8 cellular contexts compared by ENCODE assay signal in the genomic region with DNA sequence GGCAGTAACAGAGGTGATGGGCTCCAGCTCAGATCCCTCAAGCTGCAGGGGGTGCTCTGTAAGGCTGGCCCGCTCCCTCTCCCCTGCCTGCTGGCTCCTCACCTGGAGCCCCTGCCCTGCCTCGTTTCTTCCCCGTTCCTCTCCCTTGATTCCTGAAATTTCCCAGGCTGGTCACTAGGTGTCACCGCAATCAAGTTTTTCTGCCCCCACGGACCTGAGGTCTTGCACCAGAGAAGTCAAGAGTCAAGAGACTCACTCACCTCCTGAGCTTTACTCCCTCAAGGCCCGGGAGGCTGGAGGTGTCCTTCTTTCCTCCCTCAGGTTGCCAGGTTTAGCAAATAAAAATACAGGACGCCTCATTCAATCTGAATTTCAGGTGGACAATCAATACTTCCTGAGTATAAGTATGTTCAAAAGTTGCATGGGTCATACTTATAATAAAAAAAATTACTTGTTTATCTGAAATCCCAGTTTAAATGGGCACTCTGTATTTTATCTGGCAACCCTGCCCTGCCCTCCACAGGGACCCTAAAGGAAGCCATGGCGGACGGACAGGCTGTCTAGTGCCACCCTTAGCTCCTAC.
A peak's percentile ranks its signal among the peaks of the same experiment; 100 is the strongest.
DNase-seq lines count a peak whose midpoint lies in the region; ATAC-seq, FAIRE-seq and TF ChIP-seq lines count a peak whose summit lies in the region.

No MANE protein-coding gene starts in this region.

- DNase-seq in NCI-H1436 (lab: John Stamatoyannopoulos, UW) (peak; percentile 50), NCI-H1436 treated with DMSO at 0.1 percent for 48 hours (lab: John Stamatoyannopoulos, UW) (no peak), LNCaP clone FGC (ENCODE audit: low read depth) (no peak), MCF 10A (ENCODE audit: unreplicated experiment) (peak; percentile 77)
- DNase-seq in stimulated activated CD8-positive, alpha-beta memory T cell treated with anti-CD3 and anti-CD28 coated beads, Interleukin-4, amount 100 ng/mL, for 48 hours: peak; percentile 51

- intact Hi-C loops in MCF 10A (cut with micrococcal nuclease): loop anchor here (1.0 to 10.0 kb wide), 5 partner anchors 43 to 631 kb away; no protein-coding TSS in a partner anchor

- CTCF ChIA-PET in MCF 10A (lab: Yijun Ruan, JAX): interaction anchor here (0.6 to 5.0 kb wide), 42 partner anchors 9 to 1213 kb away, joined by 3 to 89 read pairs (median 4); a partner anchor contains a TSS

- H3K36me3 Mint-ChIP-seq in MCF 10A (ENCODE audit: insufficient read depth, unreplicated experiment): no peaks in the 10 kb centered on the region

- H3K9me3 Mint-ChIP-seq in MCF 10A (ENCODE audit: unreplicated experiment): no peaks in the 10 kb centered on the region

- no TSS peak for BruUV-seq in MCF 10A (replicated peaks; lab: Mats Ljungman, UMichigan)

- ATAC-seq in SK-N-SH treated with all-trans-retinoic acid at 6 μM for 48 hours: peak; percentile 84
- ATAC-seq in HG02852 (IDR thresholded peaks at IDR 0.05; ENCODE audit: unreplicated experiment): no peak

- H3K4me1 Mint-ChIP-seq in MCF 10A (ENCODE audit: insufficient read depth, unreplicated experiment): peaks cover 25% of the 10 kb centered on the region

- POLR2A ChIA-PET in MCF 10A (lab: Yijun Ruan, JAX): interaction anchor here (0.6 to 1.0 kb wide), 3 partner anchors 20 to 124 kb away, joined by 3 to 4 read pairs (median 3); no protein-coding TSS in a partner anchor

- H3K4me3 ChIP-seq in LNCaP clone FGC (ENCODE audit: low read depth, low read length): no peak overlapping the region

- no peaks in the 10 kb centered on the region for H3K27me3 Mint-ChIP-seq in MCF 10A (ENCODE audit: insufficient read depth, unreplicated experiment)

- no peak overlapping the region for H3K27ac Mint-ChIP-seq in MCF 10A (ENCODE audit: low read depth, unreplicated experiment)

- TF ChIP-seq CTCF in LNCaP clone FGC (IDR thresholded peaks at IDR 0.05; ENCODE audit: control insufficient read depth, extremely low read depth, insufficient read depth) (peak; percentile 84), MCF 10A (IDR thresholded peaks at IDR 0.05; ENCODE audit: unreplicated experiment) (peak; percentile 82)

- no peak overlapping the region for H3K4me3 Mint-ChIP-seq in MCF 10A (ENCODE audit: unreplicated experiment)

- FAIRE-seq in islet of Langerhans (lab: Jason Lieb, UNC): peak; percentile 13

TF ChIP-seq in SK-N-SH treated with all-trans-retinoic acid at 6 μM for 48 hours, 23 proteins besides CTCF, POLR2A, EP300 and RAD21:
- TF ChIP-seq PPARA (CRISPR knock-in tag; IDR thresholded peaks at IDR 0.05; ENCODE audit: borderline replicate concordance) (no peak), ARNTL (CRISPR knock-in tag; IDR thresholded peaks at IDR 0.05; ENCODE audit: borderline replicate concordance, low read depth) (no peak), CSDC2 (CRISPR knock-in tag; IDR thresholded peaks at IDR 0.05) (no peak), GLIS3 (CRISPR knock-in tag; IDR thresholded peaks at IDR 0.05) (no peak)

Comparison
In these comparisons a context has a peak if more than half of its experiments do, and no peak if none do; other contexts are left out.
1. DNase-seq: peak in NCI-H1436 (single experiment), MCF 10A (single experiment) and stimulated activated CD8-positive, alpha-beta memory T cell treated with anti-CD3 and anti-CD28 coated beads, Interleukin-4, amount 100 ng/mL, for 48 hours (single experiment); none in NCI-H1436 treated with DMSO at 0.1 percent for 48 hours (single experiment) and LNCaP clone FGC (single experiment).